In genomic region chr20:62972270-62973032, GRCh38 we compare ENCODE assay signal across 8 cellular contexts. TPM values are rescaled to one million over a fixed set of nuclear protein-coding genes. Genes with fewer than 3 reads are reported as not detected.
DNase-seq lines count a peak whose midpoint lies in the region; ATAC-seq and TF ChIP-seq lines count a peak whose summit lies in the region.

No MANE protein-coding gene starts in this region.

- DNase-seq in NCI-H510A (lab: John Stamatoyannopoulos, UW) = peak; percentile 66
- DNase-seq in activated CD4-positive, alpha-beta T cell treated with anti-CD3 and anti-CD28 coated beads for 36 hours = peak; percentile 93
- peak; percentile 93 for DNase-seq in cerebellum (ENCODE audit: low spot score)
- peak; percentile 80 for DNase-seq in kidney tubule cell (ENCODE audit: low spot score)
- peak; percentile 88 for DNase-seq in stimulated activated CD4-positive, alpha-beta T cell treated with anti-CD3 and anti-CD28 coated beads, Interleukin-1b, Interleukin-23, amount 100 ng/mL, for 48 hours

- TF ChIP-seq CTCF in GM12873 (IDR thresholded peaks at IDR 0.05; ENCODE audit: insufficient read depth, low read depth, low read length, missing control alignments) = peak; percentile 96

- CTCF ChIA-PET in activated CD4-positive, alpha-beta T cell treated with anti-CD3 and anti-CD28 coated beads for 36 hours (lab: Charles Lee) = interaction anchor here (0.6 to 1.6 kb wide), 17 partner anchors 8 to 379 kb away, joined by 3 to 13 read pairs (median 3); no protein-coding TSS in a partner anchor

- no peak overlapping the region for H3K27ac Mint-ChIP-seq in activated CD4-positive, alpha-beta T cell treated with anti-CD3 and anti-CD28 coated beads for 36 hours

- H3K4me3 Mint-ChIP-seq in activated CD4-positive, alpha-beta T cell treated with anti-CD3 and anti-CD28 coated beads for 36 hours = peak overlapping the region; percentile 4

- H3K9me3 Mint-ChIP-seq in activated CD4-positive, alpha-beta T cell treated with anti-CD3 and anti-CD28 coated beads for 36 hours (ENCODE audit: low read depth) = no peaks in the 10 kb centered on the region

- intact Hi-C loops in activated CD4-positive, alpha-beta T cell treated with anti-CD3 and anti-CD28 coated beads for 36 hours (cut with DNase I, micrococcal nuclease) = loop anchor here (1.0 to 2.0 kb wide), 4 partner anchors 37 to 207 kb away; no protein-coding TSS in a partner anchor

- peak; percentile 64 for ATAC-seq in HG03103 (IDR thresholded peaks at IDR 0.05; ENCODE audit: low read depth, unreplicated experiment)
- peak; percentile 99 for ATAC-seq in activated CD4-positive, alpha-beta T cell treated with anti-CD3 and anti-CD28 coated beads for 36 hours
- ATAC-seq in HG02571 (IDR thresholded peaks at IDR 0.05; ENCODE audit: unreplicated experiment) = no peak

- no peaks in the 10 kb centered on the region for H3K36me3 Mint-ChIP-seq in activated CD4-positive, alpha-beta T cell treated with anti-CD3 and anti-CD28 coated beads for 36 hours (ENCODE audit: low read depth)

- POLR2A ChIA-PET in activated CD4-positive, alpha-beta T cell treated with anti-CD3 and anti-CD28 coated beads for 36 hours (lab: Charles Lee) = interaction anchor here (0.6 to 0.8 kb wide), 2 partner anchors 19 to 97 kb away, joined by 3 to 4 read pairs; no protein-coding TSS in a partner anchor

- H3K4me1 Mint-ChIP-seq in activated CD4-positive, alpha-beta T cell treated with anti-CD3 and anti-CD28 coated beads for 36 hours = peaks cover 19% of the 10 kb centered on the region

- H3K27me3 Mint-ChIP-seq in activated CD4-positive, alpha-beta T cell treated with anti-CD3 and anti-CD28 coated beads for 36 hours = peaks cover 37% of the 10 kb centered on the region

RNA-seq across cellular contexts. Expression of gene SLC17A9, which starts 19.9 kb away (rescaled TPM):
- 10 to 100 TPM; 16.2 to 16.5 TPM for total RNA-seq in activated CD4-positive, alpha-beta T cell treated with anti-CD3 and anti-CD28 coated beads for 36 hours
- total RNA-seq in cerebellum = 0.36 TPM

RNA-seq across cellular contexts. Expression of gene BHLHE23, which starts 34.3 kb away (rescaled TPM):
- total RNA-seq in activated CD4-positive, alpha-beta T cell treated with anti-CD3 and anti-CD28 coated beads for 36 hours = not detected
- not detected for total RNA-seq in cerebellum

RNA-seq across cellular contexts. Expression of gene GID8, which starts 34.5 kb away (rescaled TPM):
- 10 to 100 TPM; 30.7 to 39.9 TPM for total RNA-seq in activated CD4-positive, alpha-beta T cell treated with anti-CD3 and anti-CD28 coated beads for 36 hours
- 34.3 TPM for total RNA-seq in cerebellum

RNA-seq across cellular contexts. Expression of gene DIDO1, which starts 46.1 kb away (rescaled TPM):
- total RNA-seq in activated CD4-positive, alpha-beta T cell treated with anti-CD3 and anti-CD28 coated beads for 36 hours = 10 to 100 TPM; 43.7 to 49.7 TPM
- total RNA-seq in cerebellum = 54.3 TPM

Comparison
In these comparisons a context has a peak if more than half of its experiments do, and no peak if none do; other contexts are left out.
1. RNA of gene SLC17A9, which starts 19.9 kb away (total RNA-seq): 16.2 to 16.5 TPM in activated CD4-positive, alpha-beta T cell treated with anti-CD3 and anti-CD28 coated beads for 36 hours; 0.36 TPM in cerebellum (single experiment); every median in the first group is over 10 times any median in the second.
2. Peak in every context shown above with its lines, with median percentiles within 50 percentile points of each other: DNase-seq.